Comparison of ENCODE assay signal across 1 cellular context in the genomic region with DNA sequence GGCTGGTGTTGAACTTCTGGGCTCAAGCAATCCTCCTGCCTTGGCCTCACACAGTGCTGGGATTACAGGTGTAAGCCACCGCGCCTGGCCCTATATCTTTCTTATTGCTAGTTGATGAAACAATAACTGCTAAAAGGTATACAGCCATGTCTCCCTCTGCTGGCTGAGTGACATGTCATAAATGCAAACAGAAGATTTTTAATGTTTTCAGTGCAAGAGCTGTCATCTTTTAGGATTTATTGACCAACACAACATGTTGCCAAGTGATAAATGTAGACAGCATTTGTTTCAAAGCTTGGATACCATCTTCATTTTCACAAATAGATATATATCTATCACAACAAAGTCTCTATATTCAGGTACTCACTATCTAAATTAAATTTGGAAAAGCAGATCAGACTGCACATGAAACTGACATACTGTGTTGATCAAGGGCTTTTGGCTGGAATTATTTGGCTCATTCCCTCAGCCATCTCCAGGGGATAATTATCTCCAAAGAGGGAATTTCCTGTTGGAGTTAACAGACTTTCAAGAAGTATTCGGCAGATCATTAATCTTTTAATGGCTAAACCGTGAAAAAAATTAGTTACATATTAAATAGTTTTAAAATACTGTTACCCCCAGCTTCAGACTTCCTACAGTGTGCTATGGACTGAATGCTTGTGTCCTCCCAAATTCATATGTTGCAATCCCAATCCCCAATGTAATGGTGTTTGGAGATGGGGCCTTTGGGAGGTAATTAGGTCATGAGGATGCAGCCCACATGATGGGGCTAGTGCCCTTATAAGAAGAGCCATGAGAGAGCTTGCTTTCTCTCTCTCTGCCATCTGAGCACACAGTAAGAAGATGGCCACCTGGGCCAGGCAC.
TF ChIP-seq lines count a peak whose summit lies in the region.

No MANE protein-coding gene starts in this region.

TF ChIP-seq in K562, 482 proteins besides CTCF, POLR2A, EP300 and RAD21 (continued from another document):
- TF ChIP-seq, protein P1, sequence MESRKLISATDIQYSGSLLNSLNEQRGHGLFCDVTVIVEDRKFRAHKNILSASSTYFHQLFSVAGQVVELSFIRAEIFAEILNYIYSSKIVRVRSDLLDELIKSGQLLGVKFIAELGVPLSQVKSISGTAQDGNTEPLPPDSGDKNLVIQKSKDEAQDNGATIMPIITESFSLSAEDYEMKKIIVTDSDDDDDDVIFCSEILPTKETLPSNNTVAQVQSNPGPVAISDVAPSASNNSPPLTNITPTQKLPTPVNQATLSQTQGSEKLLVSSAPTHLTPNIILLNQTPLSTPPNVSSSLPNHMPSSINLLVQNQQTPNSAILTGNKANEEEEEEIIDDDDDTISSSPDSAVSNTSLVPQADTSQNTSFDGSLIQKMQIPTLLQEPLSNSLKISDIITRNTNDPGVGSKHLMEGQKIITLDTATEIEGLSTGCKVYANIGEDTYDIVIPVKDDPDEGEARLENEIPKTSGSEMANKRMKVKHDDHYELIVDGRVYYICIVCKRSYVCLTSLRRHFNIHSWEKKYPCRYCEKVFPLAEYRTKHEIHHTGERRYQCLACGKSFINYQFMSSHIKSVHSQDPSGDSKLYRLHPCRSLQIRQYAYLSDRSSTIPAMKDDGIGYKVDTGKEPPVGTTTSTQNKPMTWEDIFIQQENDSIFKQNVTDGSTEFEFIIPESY (CRISPR knock-in tag; IDR thresholded peaks at IDR 0.05): no peak
- TF ChIP-seq L3MBTL2 (IDR thresholded peaks at IDR 0.05) (no peak), NBN (IDR thresholded peaks at IDR 0.05; ENCODE audit: low read depth) (peak; percentile 24; the same call in 1 of the 2 replicates), ZNF24 (IDR thresholded peaks at IDR 0.05) (no peak), MEF2A (IDR thresholded peaks at IDR 0.05; ENCODE audit: control insufficient read depth, low read depth, low read length) (no peak), ZNF239 (CRISPR knock-in tag; IDR thresholded peaks at IDR 0.05) (no peak), YY1 (IDR thresholded peaks at IDR 0.05; ENCODE audit: borderline replicate concordance in 1 of 3, control insufficient read depth in 1 of 3, extremely low read depth in 1 of 3, insufficient read depth in 3 of 3, insufficient read length in 1 of 3, insufficient replicate concordance in 2 of 3, low read depth in 1 of 3, low read length in 2 of 3) (no peak), ZNF212 (CRISPR knock-in tag; IDR thresholded peaks at IDR 0.05) (no peak), ZNF316 (IDR thresholded peaks at IDR 0.05) (no peak), TOE1 (IDR thresholded peaks at IDR 0.05; ENCODE audit: borderline replicate concordance) (0 out of 2 replicates have a peak, but pooled peaks have one; percentile 24), TOE1 (CRISPR knock-in tag; IDR thresholded peaks at IDR 0.05; ENCODE audit: borderline replicate concordance, low read depth) (no peak), RBM25 (IDR thresholded peaks at IDR 0.05; ENCODE audit: low read depth, low read length, severe bottlenecking) (no peak), FOXK2 (conservative IDR thresholded peaks at IDR 0.05 in 1 of 2, IDR thresholded peaks at IDR 0.05 in 1 of 2; ENCODE audit: low read depth in 2 of 2) (peak; percentile 83), TRIM28 (IDR thresholded peaks at IDR 0.05) (no peak), SREBF1 (IDR thresholded peaks at IDR 0.05; ENCODE audit: borderline replicate concordance, low read depth, low read length) (no peak), SRSF3 (IDR thresholded peaks at IDR 0.05; ENCODE audit: insufficient read depth, low read length) (no peak), SIRT6 (IDR thresholded peaks at IDR 0.05; ENCODE audit: low read depth, low read length) (no peak), PRDM10 (IDR thresholded peaks at IDR 0.05; ENCODE audit: partially characterized antibody) (no peak), COPS2 (conservative IDR thresholded peaks at IDR 0.05) (no peak), E2F8 (IDR thresholded peaks at IDR 0.05; ENCODE audit: low read depth, partially characterized antibody) (no peak), HLTF (IDR thresholded peaks at IDR 0.05) (no peak), SNRNP70 (optimal IDR thresholded peaks at IDR 0.05; ENCODE audit: low read depth, low read length) (no peak), MCM7 (IDR thresholded peaks at IDR 0.05) (no peak), EWSR1 (IDR thresholded peaks at IDR 0.05; ENCODE audit: borderline replicate concordance, low read depth, partially characterized antibody) (no peak), CHAMP1 (IDR thresholded peaks at IDR 0.05) (peak; percentile 69), RFX5 (IDR thresholded peaks at IDR 0.05; ENCODE audit: low read depth, low read length) (no peak), CEBPB (tag; IDR thresholded peaks at IDR 0.05) (peak; percentile 7; the same call in 1 of the 2 replicates), BCLAF1 (IDR thresholded peaks at IDR 0.05; ENCODE audit: borderline replicate concordance in 1 of 2, control insufficient read depth in 1 of 2, low read depth in 2 of 2, low read length in 1 of 2) (no peak), STAT5B (CRISPR knock-in tag; IDR thresholded peaks at IDR 0.05) (no peak), E2F4 (CRISPR knock-in tag; IDR thresholded peaks at IDR 0.05; ENCODE audit: low read depth) (no peak), ZKSCAN3 (CRISPR knock-in tag; IDR thresholded peaks at IDR 0.05) (no peak)
- TF ChIP-seq, protein P2, sequence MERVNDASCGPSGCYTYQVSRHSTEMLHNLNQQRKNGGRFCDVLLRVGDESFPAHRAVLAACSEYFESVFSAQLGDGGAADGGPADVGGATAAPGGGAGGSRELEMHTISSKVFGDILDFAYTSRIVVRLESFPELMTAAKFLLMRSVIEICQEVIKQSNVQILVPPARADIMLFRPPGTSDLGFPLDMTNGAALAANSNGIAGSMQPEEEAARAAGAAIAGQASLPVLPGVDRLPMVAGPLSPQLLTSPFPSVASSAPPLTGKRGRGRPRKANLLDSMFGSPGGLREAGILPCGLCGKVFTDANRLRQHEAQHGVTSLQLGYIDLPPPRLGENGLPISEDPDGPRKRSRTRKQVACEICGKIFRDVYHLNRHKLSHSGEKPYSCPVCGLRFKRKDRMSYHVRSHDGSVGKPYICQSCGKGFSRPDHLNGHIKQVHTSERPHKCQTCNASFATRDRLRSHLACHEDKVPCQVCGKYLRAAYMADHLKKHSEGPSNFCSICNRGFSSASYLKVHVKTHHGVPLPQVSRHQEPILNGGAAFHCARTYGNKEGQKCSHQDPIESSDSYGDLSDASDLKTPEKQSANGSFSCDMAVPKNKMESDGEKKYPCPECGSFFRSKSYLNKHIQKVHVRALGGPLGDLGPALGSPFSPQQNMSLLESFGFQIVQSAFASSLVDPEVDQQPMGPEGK (CRISPR knock-in tag; IDR thresholded peaks at IDR 0.05; ENCODE audit: borderline replicate concordance): no peak
- TF ChIP-seq, protein P3, sequence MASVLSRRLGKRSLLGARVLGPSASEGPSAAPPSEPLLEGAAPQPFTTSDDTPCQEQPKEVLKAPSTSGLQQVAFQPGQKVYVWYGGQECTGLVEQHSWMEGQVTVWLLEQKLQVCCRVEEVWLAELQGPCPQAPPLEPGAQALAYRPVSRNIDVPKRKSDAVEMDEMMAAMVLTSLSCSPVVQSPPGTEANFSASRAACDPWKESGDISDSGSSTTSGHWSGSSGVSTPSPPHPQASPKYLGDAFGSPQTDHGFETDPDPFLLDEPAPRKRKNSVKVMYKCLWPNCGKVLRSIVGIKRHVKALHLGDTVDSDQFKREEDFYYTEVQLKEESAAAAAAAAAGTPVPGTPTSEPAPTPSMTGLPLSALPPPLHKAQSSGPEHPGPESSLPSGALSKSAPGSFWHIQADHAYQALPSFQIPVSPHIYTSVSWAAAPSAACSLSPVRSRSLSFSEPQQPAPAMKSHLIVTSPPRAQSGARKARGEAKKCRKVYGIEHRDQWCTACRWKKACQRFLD (CRISPR knock-in tag; IDR thresholded peaks at IDR 0.05): no peak
